ENCODE assay signal across 1 cellular context in the genomic region with DNA sequence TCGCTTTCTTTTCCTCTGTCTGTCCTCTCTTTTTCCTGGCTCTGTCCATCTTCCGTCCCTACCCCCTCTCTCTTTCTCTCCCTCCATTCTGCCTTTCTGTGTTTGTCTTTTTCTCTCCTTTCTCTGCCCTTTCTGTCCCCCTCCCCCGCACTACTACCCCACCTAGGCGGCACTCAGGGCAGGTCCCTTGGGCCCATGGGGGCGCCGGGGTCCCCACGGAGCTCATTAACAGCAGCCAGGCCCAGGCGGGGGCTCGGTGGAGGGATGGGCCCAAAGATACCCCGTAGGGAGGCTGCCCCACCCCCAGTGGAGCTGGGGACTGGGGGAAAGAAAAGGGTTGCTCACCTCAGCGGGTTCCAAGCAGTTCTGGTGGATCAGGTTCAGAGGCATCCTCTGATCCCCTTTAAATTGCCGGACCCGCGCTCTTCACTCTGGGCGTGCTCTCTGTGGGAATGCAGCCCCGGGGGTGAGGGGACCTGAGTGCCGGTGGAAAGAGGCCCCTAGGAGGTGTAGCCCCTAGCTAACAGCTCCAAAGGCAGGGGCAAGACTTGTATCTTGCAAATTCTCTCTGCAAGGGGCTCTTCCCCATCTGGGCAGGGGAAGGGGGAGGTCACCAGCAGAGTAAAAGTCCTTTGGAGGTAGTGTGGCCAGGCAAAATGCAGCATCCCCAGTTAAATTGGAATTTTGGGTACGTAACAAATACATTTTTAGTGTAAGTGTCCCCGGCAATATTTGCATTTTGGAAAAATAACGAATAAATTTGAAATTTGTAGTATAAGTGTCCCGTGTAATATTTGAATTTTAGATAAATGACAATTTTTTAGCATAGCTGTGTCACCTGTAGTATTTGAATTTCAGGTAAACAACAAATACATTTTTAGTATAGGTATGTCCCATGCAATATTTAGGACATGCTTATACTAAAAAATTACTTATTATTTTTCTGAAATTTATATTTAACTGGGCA.
TF ChIP-seq lines count a peak whose summit lies in the region.

No MANE protein-coding gene starts in this region.

TF ChIP-seq in neural cell, 6 proteins besides CTCF, POLR2A, EP300 and RAD21 (continued from another document):
- TF ChIP-seq REST (IDR thresholded peaks at IDR 0.05; ENCODE audit: borderline replicate concordance): no peak
